ENCODE assay signal across 15 cellular contexts in genomic region chr20:48613926-48614325, GRCh38.
A peak's percentile ranks its signal among the peaks of the same experiment; 100 is the strongest.
DNase-seq lines count a peak whose midpoint lies in the region; ATAC-seq, FAIRE-seq and TF ChIP-seq lines count a peak whose summit lies in the region.
"Had no signal": no experiment of that assay in that cellular context is flagged by ENCODE, and none has a peak within 500 bp of the region (broad histone marks: within the 10 kb centered on the region; RNA-seq: fewer than 3 reads in every experiment).

No MANE protein-coding gene starts in this region.

- H3K36me3 ChIP-seq in Peyer's patch = no peaks in the 10 kb centered on the region
- H3K36me3 ChIP-seq: HAP-1 had no signal

- no peak for ATAC-seq in GM18517 (IDR thresholded peaks at IDR 0.05; ENCODE audit: unreplicated experiment)
- ATAC-seq: GM12878, HepG2 had no signal

- intact Hi-C loops in posterior vena cava (cut with DNase I) = no loop called here

- in situ Hi-C loops in Caki2 (cut with HindIII; ENCODE audit: low pct_unique_long_range_greater_than_20kb, low sequenced_read_pairs) = no loop called here

- H3K4me3 ChIP-seq in Peyer's patch = no peak overlapping the region
- H3K4me3 ChIP-seq: GM12878, HAP-1 had no signal

- TF ChIP-seq CTCF in Peyer's patch (IDR thresholded peaks at IDR 0.05) = no peak

- no peak for TF ChIP-seq POLR2A in Peyer's patch (IDR thresholded peaks at IDR 0.05)

- H3K27ac ChIP-seq in Peyer's patch = no peak overlapping the region
- H3K27ac ChIP-seq in substantia nigra (ENCODE audit: low read depth, low read length, poor library complexity, severe bottlenecking) = no peak overlapping the region

- no peaks in the 10 kb centered on the region for H3K27me3 ChIP-seq in Peyer's patch

- FAIRE-seq in urothelium cell line (lab: Jason Lieb, UNC) = peak; percentile 42
- FAIRE-seq: A204.1, GM12878, GM18507, H1, HepG2 had no signal

- DNase-seq in Caki2 (ENCODE audit: low read depth) (peak; percentile 55), Peyer's patch (peak in 2 of 3 donors; percentile 14), posterior vena cava (ENCODE audit: low spot score) (peak; percentile 64), urothelium cell line (ENCODE audit: low spot score) (no peak), substantia nigra (lab: John Stamatoyannopoulos, UW) (no peak)
- no peak for DNase-seq in activated CD4-positive, alpha-beta T cell treated with anti-CD3 and anti-CD28 coated beads for 48 hours
- DNase-seq: C1 segment of cervical spinal cord, DMS79 had no signal

- H3K4me1 ChIP-seq in Peyer's patch = no peaks in the 10 kb centered on the region
- H3K4me1 ChIP-seq: HAP-1 had no signal

- no peaks in the 10 kb centered on the region for H3K9me3 ChIP-seq in Peyer's patch
- H3K9me3 ChIP-seq: HAP-1 had no signal

Comparison
In these comparisons a context has a peak if more than half of its experiments do, and no peak if none do; other contexts are left out.
1. DNase-seq: peak in Caki2 (single experiment), Peyer's patch (2 of 3) and posterior vena cava (single experiment); none in urothelium cell line (single experiment), activated CD4-positive, alpha-beta T cell treated with anti-CD3 and anti-CD28 coated beads for 48 hours (single experiment) and substantia nigra (0 of 49).